18 cellular contexts compared by ENCODE assay signal in genomic region chr7:73700070-73700423, GRCh38. TPM values are rescaled to one million over a fixed set of nuclear protein-coding genes. Genes with fewer than 3 reads are reported as not detected.
DNase-seq lines count a peak whose midpoint lies in the region; ATAC-seq and TF ChIP-seq lines count a peak whose summit lies in the region.
"Had no signal": no experiment of that assay in that cellular context is flagged by ENCODE, and none has a peak within 500 bp of the region (broad histone marks: within the 10 kb centered on the region; RNA-seq: fewer than 3 reads in every experiment).

No MANE protein-coding gene starts in this region.

- no peaks in the 10 kb centered on the region for H3K27me3 ChIP-seq in GM23338 (ENCODE audit: insufficient read depth)
- no peaks in the 10 kb centered on the region for H3K27me3 ChIP-seq in WERI-Rb-1 (ENCODE audit: insufficient read depth, low read depth, severe bottlenecking)
- no peaks in the 10 kb centered on the region for H3K27me3 ChIP-seq in naive thymus-derived CD4-positive, alpha-beta T cell (ENCODE audit: control insufficient read depth in 2 of 2, insufficient read depth in 2 of 2, low read length in 2 of 2)
- H3K27me3 ChIP-seq: Peyer's patch had no signal

- peaks cover 16% of the 10 kb centered on the region for H3K36me3 ChIP-seq in GM23338 (ENCODE audit: insufficient read depth)
- H3K36me3 ChIP-seq in WERI-Rb-1 = peaks cover 81% of the 10 kb centered on the region
- peaks cover 6 to 47% (median 22%) of the 10 kb centered on the region in 3 experiments for H3K36me3 ChIP-seq in naive thymus-derived CD4-positive, alpha-beta T cell (ENCODE audit: control insufficient read depth in 2 of 3, insufficient read depth in 3 of 3, low read length in 3 of 3)

- no peaks in the 10 kb centered on the region for H3K9me3 ChIP-seq in WERI-Rb-1 (ENCODE audit: severe bottlenecking)
- H3K9me3 ChIP-seq in naive thymus-derived CD4-positive, alpha-beta T cell (ENCODE audit: control insufficient read depth in 2 of 3, low read length in 3 of 3) = no peaks in the 10 kb centered on the region
- H3K9me3 ChIP-seq: Peyer's patch had no signal

- H4K20me1 ChIP-seq in GM23338 (replicated peaks; ENCODE audit: insufficient read depth) = peaks cover 8% of the 10 kb centered on the region

- H3K27me3 Mint-ChIP-seq in GM23338 (ENCODE audit: insufficient read depth, low read depth, poor library complexity) = peaks cover 18% of the 10 kb centered on the region
- no peaks in the 10 kb centered on the region for H3K27me3 Mint-ChIP-seq in naive thymus-derived CD4-positive, alpha-beta T cell
- H3K27me3 Mint-ChIP-seq in activated CD4-positive, alpha-beta T cell treated with anti-CD3 and anti-CD28 coated beads, Interleukin-2, amount 10 ng/mL, durations not matched to agents 24 days and 14 days = no peaks in the 10 kb centered on the region

- no peak overlapping the region for H3K4me3 ChIP-seq in GM23338
- H3K4me3 ChIP-seq in WERI-Rb-1 (ENCODE audit: low read depth, low read length) = no peak overlapping the region
- H3K4me3 ChIP-seq in naive thymus-derived CD4-positive, alpha-beta T cell (ENCODE audit: low read length) = no peak overlapping the region
- H3K4me3 ChIP-seq: Peyer's patch, SK-N-MC had no signal

- intact Hi-C loops in naive thymus-derived CD4-positive, alpha-beta T cell (cut with micrococcal nuclease) = no loop called here
- intact Hi-C loops in activated CD4-positive, alpha-beta T cell treated with anti-CD3 and anti-CD28 coated beads, Interleukin-2, amount 10 ng/mL, durations not matched to agents 24 days and 14 days (cut with micrococcal nuclease) = no loop called here

- peaks cover 48% of the 10 kb centered on the region for H3K36me3 Mint-ChIP-seq in GM23338 (ENCODE audit: low read depth)
- peaks cover 4 to 36% (median 11%) of the 10 kb centered on the region in 5 donors for H3K36me3 Mint-ChIP-seq in naive thymus-derived CD4-positive, alpha-beta T cell
- peaks cover 50% of the 10 kb centered on the region for H3K36me3 Mint-ChIP-seq in activated CD4-positive, alpha-beta T cell treated with anti-CD3 and anti-CD28 coated beads, Interleukin-2, amount 10 ng/mL, durations not matched to agents 24 days and 14 days (ENCODE audit: low read depth)

- H3K4me1 Mint-ChIP-seq in GM23338 = peaks cover 23% of the 10 kb centered on the region
- H3K4me1 Mint-ChIP-seq in naive thymus-derived CD4-positive, alpha-beta T cell = peaks cover 0 to 8% (median 0%) of the 10 kb centered on the region in 7 donors
- peaks cover 3% of the 10 kb centered on the region for H3K4me1 Mint-ChIP-seq in activated CD4-positive, alpha-beta T cell treated with anti-CD3 and anti-CD28 coated beads, Interleukin-2, amount 10 ng/mL, durations not matched to agents 24 days and 14 days

- ATAC-seq in GM23338 = no peak
- ATAC-seq in naive thymus-derived CD4-positive, alpha-beta T cell = peak; percentile 7
- ATAC-seq: CD8-positive, alpha-beta T cell had no signal

- no peak overlapping the region for H3K4me2 ChIP-seq in GM23338

- no peak overlapping the region for H3K4me3 Mint-ChIP-seq in GM23338
- H3K4me3 Mint-ChIP-seq in naive thymus-derived CD4-positive, alpha-beta T cell = no peak overlapping the region
- H3K4me3 Mint-ChIP-seq in activated CD4-positive, alpha-beta T cell treated with anti-CD3 and anti-CD28 coated beads, Interleukin-2, amount 10 ng/mL, durations not matched to agents 24 days and 14 days = no peak overlapping the region
- H3K4me3 Mint-ChIP-seq: CD8-positive, alpha-beta T cell; HFFc6 had no signal

- peaks cover 9% of the 10 kb centered on the region for H3K4me1 ChIP-seq in GM23338 (ENCODE audit: insufficient read depth)
- H3K4me1 ChIP-seq in naive thymus-derived CD4-positive, alpha-beta T cell (ENCODE audit: control insufficient read depth in 2 of 2, insufficient read depth in 2 of 2, low read length in 2 of 2) = no peaks in the 10 kb centered on the region

- POLR2A ChIA-PET in naive thymus-derived CD4-positive, alpha-beta T cell (lab: Charles Lee) = no interaction called here

- H3K27ac ChIP-seq in GM23338 (ENCODE audit: low read depth) (no peak overlapping the region), WERI-Rb-1 (peak overlapping the region; percentile 19; the same call in 1 of the 2 replicates)
- no peak overlapping the region for H3K27ac ChIP-seq in naive thymus-derived CD4-positive, alpha-beta T cell (ENCODE audit: low read depth, low read length)
- H3K27ac ChIP-seq: Peyer's patch, SK-N-MC had no signal

- no peak overlapping the region for H3K27ac Mint-ChIP-seq in GM23338
- no peak overlapping the region for H3K27ac Mint-ChIP-seq in naive thymus-derived CD4-positive, alpha-beta T cell
- H3K27ac Mint-ChIP-seq in activated CD4-positive, alpha-beta T cell treated with anti-CD3 and anti-CD28 coated beads, Interleukin-2, amount 10 ng/mL, durations not matched to agents 24 days and 14 days = no peak overlapping the region
- H3K27ac Mint-ChIP-seq: CD8-positive, alpha-beta T cell; HFFc6 had no signal

- no peaks in the 10 kb centered on the region for H3K9me2 ChIP-seq in GM23338 (ENCODE audit: insufficient read depth)

- H3F3A ChIP-seq in GM23338 (replicated peaks; ENCODE audit: low read depth) = 0 out of 2 replicates have a peak, but pooled peaks cover 8% of the 10 kb centered on the region

- H3K9me3 Mint-ChIP-seq in GM23338 = no peaks in the 10 kb centered on the region; the same call in 2 of the 3 replicates
- H3K9me3 Mint-ChIP-seq in naive thymus-derived CD4-positive, alpha-beta T cell = peaks cover 0 to 2% (median 0%) of the 10 kb centered on the region in 11 donors
- no peaks in the 10 kb centered on the region for H3K9me3 Mint-ChIP-seq in activated CD4-positive, alpha-beta T cell treated with anti-CD3 and anti-CD28 coated beads, Interleukin-2, amount 10 ng/mL, durations not matched to agents 24 days and 14 days
- H3K9me3 Mint-ChIP-seq: CD8-positive, alpha-beta T cell; HFFc6 had no signal

- CTCF ChIA-PET in naive thymus-derived CD4-positive, alpha-beta T cell (lab: Charles Lee) = no interaction called here

- TF ChIP-seq CTCF in GM23338 (conservative IDR thresholded peaks at IDR 0.05; ENCODE audit: low read depth in 2 of 2) (no peak), WERI-Rb-1 (IDR thresholded peaks at IDR 0.05; ENCODE audit: low read depth, low read length) (no peak)

- no peaks in the 10 kb centered on the region for H3K79me2 ChIP-seq in GM23338 (replicated peaks; ENCODE audit: insufficient read depth)

- H2AFZ ChIP-seq in GM23338 = no peak overlapping the region

- DNase-seq in DMS53 (lab: John Stamatoyannopoulos, UW) (peak; percentile 47), DMS53 treated with DMSO at 0.1 percent for 48 hours (lab: John Stamatoyannopoulos, UW; ENCODE audit: unreplicated experiment) (no peak), GM23338 (ENCODE audit: low spot score) (no peak), WERI-Rb-1 (no peak), NCI-H2227 treated with DMSO at 0.1 percent for 48 hours (lab: John Stamatoyannopoulos, UW) (no peak)
- DNase-seq in naive thymus-derived CD4-positive, alpha-beta T cell = no peak
- no peak for DNase-seq in activated CD4-positive, alpha-beta T cell treated with anti-CD3 and anti-CD28 coated beads, Interleukin-2, amount 10 ng/mL, durations not matched to agents 24 days and 14 days
- no peak for DNase-seq in activated CD4-positive, alpha-beta T cell treated with anti-CD3 and anti-CD28 coated beads, Interleukin-2, amount 50 U/mL, for 1 hour
- DNase-seq: Calu3; CD8-positive, alpha-beta T cell; DMS79 treated with DMSO at 0.1 percent for 48 hours; GOT3; HFFc6; NCI-H1417; NCI-H2029 treated with DMSO at 0.1 percent for 48 hours; Peyer's patch; SHP77 had no signal

RNA-seq across cellular contexts. Expression of gene BUD23, which starts 16.6 kb away (rescaled TPM):
- total RNA-seq in GM23338 (2014; rRNA removed; shearing (Covaris generic)) = 57.2 and 62.1 TPM in 2 replicates
- 117 and 129 TPM in 2 replicates for polyA plus RNA-seq in GM23338 (2016; fragmentation: Nextera tagmentation; extraction: Ambion mirVana)
- 100 to 1,000 TPM in 2 of 5 experiments, 10 to 100 TPM in 3; 50.5 to 107 (median 72.0) TPM for total RNA-seq in naive thymus-derived CD4-positive, alpha-beta T cell
- 100 to 1,000 TPM; 126 to 156 TPM for polyA plus RNA-seq in naive thymus-derived CD4-positive, alpha-beta T cell
- total RNA-seq in activated CD4-positive, alpha-beta T cell treated with anti-CD3 and anti-CD28 coated beads, Interleukin-2, amount 10 ng/mL, durations not matched to agents 24 days and 14 days = 133 TPM in 2 replicates

RNA-seq across cellular contexts. Expression of gene DNAJC30, which starts 16.8 kb away (rescaled TPM):
- total RNA-seq in GM23338 (2014; rRNA removed; shearing (Covaris generic)) = 1.3 and 2.8 TPM in 2 replicates
- 5.2 and 5.6 TPM in 2 replicates for polyA plus RNA-seq in GM23338 (2016; fragmentation: Nextera tagmentation; extraction: Ambion mirVana)
- 10 to 100 TPM in 4 of 5 experiments, 1 to 10 TPM in 1; 9.5 to 22.4 (median 13.4) TPM for total RNA-seq in naive thymus-derived CD4-positive, alpha-beta T cell
- polyA plus RNA-seq in naive thymus-derived CD4-positive, alpha-beta T cell = 10 to 100 TPM; 11.8 to 12.9 TPM
- 9.4 and 10.9 TPM in 2 replicates for total RNA-seq in activated CD4-positive, alpha-beta T cell treated with anti-CD3 and anti-CD28 coated beads, Interleukin-2, amount 10 ng/mL, durations not matched to agents 24 days and 14 days

RNA-seq across cellular contexts. Expression of gene STX1A, which starts 19.4 kb away (rescaled TPM):
- 9.4 and 19.8 TPM in 2 replicates for total RNA-seq in GM23338 (2014; rRNA removed; shearing (Covaris generic))
- polyA plus RNA-seq in GM23338 (2016; fragmentation: Nextera tagmentation; extraction: Ambion mirVana) = 9.1 and 11.7 TPM in 2 replicates
- total RNA-seq in naive thymus-derived CD4-positive, alpha-beta T cell = 10 to 100 TPM in 3 of 5 experiments, 1 to 10 TPM in 2; 9.6 to 13.4 (median 10.5) TPM
- polyA plus RNA-seq in naive thymus-derived CD4-positive, alpha-beta T cell = 1 to 10 TPM; 1.2 to 3.2 TPM
- 19.0 and 19.4 TPM in 2 replicates for total RNA-seq in activated CD4-positive, alpha-beta T cell treated with anti-CD3 and anti-CD28 coated beads, Interleukin-2, amount 10 ng/mL, durations not matched to agents 24 days and 14 days

RNA-seq across cellular contexts. Expression of gene VPS37D, which starts 32.4 kb away (rescaled TPM):
- total RNA-seq in GM23338 (2014; rRNA removed; shearing (Covaris generic)) = 5.6 and 7.0 TPM in 2 replicates
- 1.8 and 2.2 TPM in 2 replicates for polyA plus RNA-seq in GM23338 (2016; fragmentation: Nextera tagmentation; extraction: Ambion mirVana)
- under 1 TPM in 3 of 5 experiments, not detected in 2; 0.22 to 0.85 (median 0.44) TPM for total RNA-seq in naive thymus-derived CD4-positive, alpha-beta T cell
- polyA plus RNA-seq in naive thymus-derived CD4-positive, alpha-beta T cell = not detected
- total RNA-seq in activated CD4-positive, alpha-beta T cell treated with anti-CD3 and anti-CD28 coated beads, Interleukin-2, amount 10 ng/mL, durations not matched to agents 24 days and 14 days = 0.40 and 0.47 TPM in 2 replicates

RNA-seq across cellular contexts. Expression of gene ABHD11, which starts 38.6 kb away (rescaled TPM):
- total RNA-seq in GM23338 (2014; rRNA removed; shearing (Covaris generic)) = 16.3 and 24.6 TPM in 2 replicates
- polyA plus RNA-seq in GM23338 (2016; fragmentation: Nextera tagmentation; extraction: Ambion mirVana) = 18.0 and 18.7 TPM in 2 replicates
- 10 to 100 TPM; 12.3 to 22.7 (median 17.2) TPM for total RNA-seq in naive thymus-derived CD4-positive, alpha-beta T cell
- 10 to 100 TPM; 10.2 to 15.9 TPM for polyA plus RNA-seq in naive thymus-derived CD4-positive, alpha-beta T cell
- total RNA-seq in activated CD4-positive, alpha-beta T cell treated with anti-CD3 and anti-CD28 coated beads, Interleukin-2, amount 10 ng/mL, durations not matched to agents 24 days and 14 days = 20.8 and 23.0 TPM in 2 replicates
